In the genomic region with DNA sequence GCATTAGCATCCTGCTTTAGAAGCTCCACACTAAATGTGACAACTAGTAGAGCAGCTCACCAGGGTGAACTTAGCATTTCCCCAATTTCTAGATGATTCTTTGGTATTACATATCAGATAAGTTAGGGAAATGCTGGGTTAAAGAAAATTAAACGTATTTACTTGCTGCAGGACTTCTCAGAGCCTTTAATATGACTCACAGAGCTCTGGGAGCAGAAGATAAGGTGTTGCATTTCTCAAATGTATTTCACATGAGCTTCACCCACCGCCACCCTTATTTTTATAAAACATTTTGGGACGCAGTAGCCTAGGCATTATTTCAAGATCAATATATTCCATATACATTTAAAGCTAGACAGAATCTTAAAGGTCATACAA, we compare ENCODE assay signal across 2 cellular contexts.
TF ChIP-seq lines count a peak whose summit lies in the region.

No MANE protein-coding gene starts in this region.

TF ChIP-seq in K562, 482 proteins besides CTCF, POLR2A, EP300 and RAD21:
- TF ChIP-seq FOSL1 (tag; conservative IDR thresholded peaks at IDR 0.05): 0 out of 2 replicates have a peak, but pooled peaks have one; percentile 16
- TF ChIP-seq RBBP5 (IDR thresholded peaks at IDR 0.05; ENCODE audit: borderline replicate concordance, insufficient read depth, low read length, poor library complexity, severe bottlenecking): no peak
- peak; percentile 92 for TF ChIP-seq ZNF239 (CRISPR knock-in tag; IDR thresholded peaks at IDR 0.05)

TF ChIP-seq in H1, 55 proteins besides CTCF, POLR2A, EP300 and RAD21:
- TF ChIP-seq, protein P1, sequence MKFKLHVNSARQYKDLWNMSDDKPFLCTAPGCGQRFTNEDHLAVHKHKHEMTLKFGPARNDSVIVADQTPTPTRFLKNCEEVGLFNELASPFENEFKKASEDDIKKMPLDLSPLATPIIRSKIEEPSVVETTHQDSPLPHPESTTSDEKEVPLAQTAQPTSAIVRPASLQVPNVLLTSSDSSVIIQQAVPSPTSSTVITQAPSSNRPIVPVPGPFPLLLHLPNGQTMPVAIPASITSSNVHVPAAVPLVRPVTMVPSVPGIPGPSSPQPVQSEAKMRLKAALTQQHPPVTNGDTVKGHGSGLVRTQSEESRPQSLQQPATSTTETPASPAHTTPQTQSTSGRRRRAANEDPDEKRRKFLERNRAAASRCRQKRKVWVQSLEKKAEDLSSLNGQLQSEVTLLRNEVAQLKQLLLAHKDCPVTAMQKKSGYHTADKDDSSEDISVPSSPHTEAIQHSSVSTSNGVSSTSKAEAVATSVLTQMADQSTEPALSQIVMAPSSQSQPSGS (IDR thresholded peaks at IDR 0.05; ENCODE audit: low read length): no peak
- TF ChIP-seq JUND (IDR thresholded peaks at IDR 0.05; ENCODE audit: low read length): no peak
- TF ChIP-seq SIX5 (IDR thresholded peaks at IDR 0.05; ENCODE audit: low read depth, low read length): no peak
- no peak for TF ChIP-seq YY1 (IDR thresholded peaks at IDR 0.05; ENCODE audit: low read depth, low read length)
- no peak for TF ChIP-seq CHD1 (IDR thresholded peaks at IDR 0.05; ENCODE audit: low read depth, low read length)
- TF ChIP-seq, protein P2, sequence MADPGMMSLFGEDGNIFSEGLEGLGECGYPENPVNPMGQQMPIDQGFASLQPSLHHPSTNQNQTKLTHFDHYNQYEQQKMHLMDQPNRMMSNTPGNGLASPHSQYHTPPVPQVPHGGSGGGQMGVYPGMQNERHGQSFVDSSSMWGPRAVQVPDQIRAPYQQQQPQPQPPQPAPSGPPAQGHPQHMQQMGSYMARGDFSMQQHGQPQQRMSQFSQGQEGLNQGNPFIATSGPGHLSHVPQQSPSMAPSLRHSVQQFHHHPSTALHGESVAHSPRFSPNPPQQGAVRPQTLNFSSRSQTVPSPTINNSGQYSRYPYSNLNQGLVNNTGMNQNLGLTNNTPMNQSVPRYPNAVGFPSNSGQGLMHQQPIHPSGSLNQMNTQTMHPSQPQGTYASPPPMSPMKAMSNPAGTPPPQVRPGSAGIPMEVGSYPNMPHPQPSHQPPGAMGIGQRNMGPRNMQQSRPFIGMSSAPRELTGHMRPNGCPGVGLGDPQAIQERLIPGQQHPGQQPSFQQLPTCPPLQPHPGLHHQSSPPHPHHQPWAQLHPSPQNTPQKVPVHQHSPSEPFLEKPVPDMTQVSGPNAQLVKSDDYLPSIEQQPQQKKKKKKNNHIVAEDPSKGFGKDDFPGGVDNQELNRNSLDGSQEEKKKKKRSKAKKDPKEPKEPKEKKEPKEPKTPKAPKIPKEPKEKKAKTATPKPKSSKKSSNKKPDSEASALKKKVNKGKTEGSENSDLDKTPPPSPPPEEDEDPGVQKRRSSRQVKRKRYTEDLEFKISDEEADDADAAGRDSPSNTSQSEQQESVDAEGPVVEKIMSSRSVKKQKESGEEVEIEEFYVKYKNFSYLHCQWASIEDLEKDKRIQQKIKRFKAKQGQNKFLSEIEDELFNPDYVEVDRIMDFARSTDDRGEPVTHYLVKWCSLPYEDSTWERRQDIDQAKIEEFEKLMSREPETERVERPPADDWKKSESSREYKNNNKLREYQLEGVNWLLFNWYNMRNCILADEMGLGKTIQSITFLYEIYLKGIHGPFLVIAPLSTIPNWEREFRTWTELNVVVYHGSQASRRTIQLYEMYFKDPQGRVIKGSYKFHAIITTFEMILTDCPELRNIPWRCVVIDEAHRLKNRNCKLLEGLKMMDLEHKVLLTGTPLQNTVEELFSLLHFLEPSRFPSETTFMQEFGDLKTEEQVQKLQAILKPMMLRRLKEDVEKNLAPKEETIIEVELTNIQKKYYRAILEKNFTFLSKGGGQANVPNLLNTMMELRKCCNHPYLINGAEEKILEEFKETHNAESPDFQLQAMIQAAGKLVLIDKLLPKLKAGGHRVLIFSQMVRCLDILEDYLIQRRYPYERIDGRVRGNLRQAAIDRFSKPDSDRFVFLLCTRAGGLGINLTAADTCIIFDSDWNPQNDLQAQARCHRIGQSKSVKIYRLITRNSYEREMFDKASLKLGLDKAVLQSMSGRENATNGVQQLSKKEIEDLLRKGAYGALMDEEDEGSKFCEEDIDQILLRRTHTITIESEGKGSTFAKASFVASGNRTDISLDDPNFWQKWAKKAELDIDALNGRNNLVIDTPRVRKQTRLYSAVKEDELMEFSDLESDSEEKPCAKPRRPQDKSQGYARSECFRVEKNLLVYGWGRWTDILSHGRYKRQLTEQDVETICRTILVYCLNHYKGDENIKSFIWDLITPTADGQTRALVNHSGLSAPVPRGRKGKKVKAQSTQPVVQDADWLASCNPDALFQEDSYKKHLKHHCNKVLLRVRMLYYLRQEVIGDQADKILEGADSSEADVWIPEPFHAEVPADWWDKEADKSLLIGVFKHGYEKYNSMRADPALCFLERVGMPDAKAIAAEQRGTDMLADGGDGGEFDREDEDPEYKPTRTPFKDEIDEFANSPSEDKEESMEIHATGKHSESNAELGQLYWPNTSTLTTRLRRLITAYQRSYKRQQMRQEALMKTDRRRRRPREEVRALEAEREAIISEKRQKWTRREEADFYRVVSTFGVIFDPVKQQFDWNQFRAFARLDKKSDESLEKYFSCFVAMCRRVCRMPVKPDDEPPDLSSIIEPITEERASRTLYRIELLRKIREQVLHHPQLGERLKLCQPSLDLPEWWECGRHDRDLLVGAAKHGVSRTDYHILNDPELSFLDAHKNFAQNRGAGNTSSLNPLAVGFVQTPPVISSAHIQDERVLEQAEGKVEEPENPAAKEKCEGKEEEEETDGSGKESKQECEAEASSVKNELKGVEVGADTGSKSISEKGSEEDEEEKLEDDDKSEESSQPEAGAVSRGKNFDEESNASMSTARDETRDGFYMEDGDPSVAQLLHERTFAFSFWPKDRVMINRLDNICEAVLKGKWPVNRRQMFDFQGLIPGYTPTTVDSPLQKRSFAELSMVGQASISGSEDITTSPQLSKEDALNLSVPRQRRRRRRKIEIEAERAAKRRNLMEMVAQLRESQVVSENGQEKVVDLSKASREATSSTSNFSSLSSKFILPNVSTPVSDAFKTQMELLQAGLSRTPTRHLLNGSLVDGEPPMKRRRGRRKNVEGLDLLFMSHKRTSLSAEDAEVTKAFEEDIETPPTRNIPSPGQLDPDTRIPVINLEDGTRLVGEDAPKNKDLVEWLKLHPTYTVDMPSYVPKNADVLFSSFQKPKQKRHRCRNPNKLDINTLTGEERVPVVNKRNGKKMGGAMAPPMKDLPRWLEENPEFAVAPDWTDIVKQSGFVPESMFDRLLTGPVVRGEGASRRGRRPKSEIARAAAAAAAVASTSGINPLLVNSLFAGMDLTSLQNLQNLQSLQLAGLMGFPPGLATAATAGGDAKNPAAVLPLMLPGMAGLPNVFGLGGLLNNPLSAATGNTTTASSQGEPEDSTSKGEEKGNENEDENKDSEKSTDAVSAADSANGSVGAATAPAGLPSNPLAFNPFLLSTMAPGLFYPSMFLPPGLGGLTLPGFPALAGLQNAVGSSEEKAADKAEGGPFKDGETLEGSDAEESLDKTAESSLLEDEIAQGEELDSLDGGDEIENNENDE (IDR thresholded peaks at IDR 0.05; ENCODE audit: insufficient replicate concordance, low read length): no peak
- TF ChIP-seq EZH2 (IDR thresholded peaks at IDR 0.05; ENCODE audit: low read depth, low read length, severe bottlenecking): no peak
- TF ChIP-seq CHD2 (IDR thresholded peaks at IDR 0.05; ENCODE audit: low read length): no peak
- no peak for TF ChIP-seq RNF2 (IDR thresholded peaks at IDR 0.05; ENCODE audit: borderline replicate concordance, low read depth, low read length, missing control alignments, poor library complexity, severe bottlenecking)
- TF ChIP-seq RBBP5 (IDR thresholded peaks at IDR 0.05; ENCODE audit: borderline replicate concordance, low read depth, low read length): no peak
- TF ChIP-seq CTBP2 (IDR thresholded peaks at IDR 0.05; ENCODE audit: borderline replicate concordance, insufficient read depth, insufficient read length, low read length): no peak
- no peak for TF ChIP-seq RXRA (IDR thresholded peaks at IDR 0.05; ENCODE audit: insufficient read depth, low read depth, low read length)
- no peak for TF ChIP-seq TAF1 (IDR thresholded peaks at IDR 0.05; ENCODE audit: low read depth, low read length)
- TF ChIP-seq SP2 (IDR thresholded peaks at IDR 0.05; ENCODE audit: low read length): no peak
- TF ChIP-seq POU5F1 (IDR thresholded peaks at IDR 0.05; ENCODE audit: low read depth, low read length): no peak
- no peak for TF ChIP-seq EGR1 (IDR thresholded peaks at IDR 0.05; ENCODE audit: borderline replicate concordance, low read depth, low read length)
- no peak for TF ChIP-seq HDAC2 (IDR thresholded peaks at IDR 0.05; ENCODE audit: borderline replicate concordance in 1 of 2, low read depth in 2 of 2, low read length in 2 of 2)
- no peak for TF ChIP-seq GTF2F1 (IDR thresholded peaks at IDR 0.05; ENCODE audit: borderline replicate concordance, low read depth, low read length)
- TF ChIP-seq SIRT6 (IDR thresholded peaks at IDR 0.05; ENCODE audit: low read length): no peak
- no peak for TF ChIP-seq SUZ12 (IDR thresholded peaks at IDR 0.05; ENCODE audit: low read length)
